In genomic region chr2:99915108-99915675, GRCh38 we compare ENCODE assay signal across 21 cellular contexts.
"Had no signal": no experiment of that assay in that cellular context is flagged by ENCODE, and none has a peak within 500 bp of the region (broad histone marks: within the 10 kb centered on the region; RNA-seq: fewer than 3 reads in every experiment).

No MANE protein-coding gene starts in this region.

- DNase-seq: IMR-90, Karpas-422, KG1, MG63, NCI-H1092 treated with DMSO at 0.1 percent for 48 hours, NCI-H1436, NCI-H187, NCI-H2029, NCI-H2081 treated with DMSO at 0.1 percent for 48 hours, NCI-H2171, NCI-H226, NCI-H446, NCI-H510A, NCI-H524 treated with DMSO at 0.1 percent for 48 hours, NCI-H69, NCI-H774, Right ventricle myocardium superior, RPMI8226, SK-N-SH, SW 1271 had no signal

- H3K4me3 ChIP-seq: MG63 had no signal

- H3K4me2 ChIP-seq: SK-N-SH had no signal

- H3K9me3 ChIP-seq: MG63, SK-N-SH had no signal

- H3K9ac ChIP-seq: SK-N-SH had no signal

- H3K27me3 ChIP-seq: MG63 had no signal

- FAIRE-seq: RCC 7860 had no signal

- H3K36me3 ChIP-seq: MG63 had no signal
